ENCODE assay signal across 9 cellular contexts in the genomic region with DNA sequence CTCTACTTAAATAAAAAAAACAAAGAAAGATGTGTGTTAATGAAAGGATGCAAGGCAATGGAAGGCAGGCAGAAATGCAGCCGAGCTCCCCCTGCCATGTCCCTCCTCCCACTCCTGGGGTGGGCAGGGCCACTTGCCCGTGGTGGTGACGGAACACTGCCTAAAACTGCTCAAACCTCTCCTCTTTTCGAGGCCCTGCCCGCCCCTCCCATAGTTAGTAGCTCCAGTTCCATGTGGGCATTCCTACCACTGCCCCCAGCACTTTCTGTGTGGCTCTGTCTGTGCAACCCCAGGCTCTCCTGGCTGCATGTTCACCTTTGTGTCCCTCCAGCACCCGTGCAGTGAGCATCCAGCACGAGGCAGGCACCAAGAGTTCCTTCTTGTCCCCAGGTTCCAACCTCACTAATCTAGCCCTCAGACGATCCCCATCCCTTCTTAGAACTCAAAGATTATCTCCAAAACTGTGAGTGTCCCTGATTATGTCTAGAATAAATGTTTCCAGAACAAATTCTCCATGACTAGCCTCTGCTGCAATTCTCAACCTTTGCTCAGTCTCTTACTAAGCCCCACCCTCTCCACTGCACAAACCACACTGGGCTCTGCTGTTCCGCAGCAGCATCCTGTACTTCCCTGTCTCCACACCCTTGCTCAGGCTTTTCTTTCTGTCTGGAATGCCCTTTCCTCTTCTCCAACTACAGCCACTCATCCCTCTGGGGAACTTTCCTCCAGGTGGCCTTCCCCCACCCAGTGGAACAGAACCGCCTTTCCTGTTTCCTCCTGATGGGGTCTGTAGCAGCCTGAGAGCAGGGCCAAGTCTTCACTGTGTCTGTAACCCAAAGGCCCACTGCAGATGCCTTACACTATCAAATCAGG. TPM values are rescaled to one million over a fixed set of nuclear protein-coding genes. Genes with fewer than 3 reads are reported as not detected.
DNase-seq lines count a peak whose midpoint lies in the region; ATAC-seq lines count a peak whose summit lies in the region.
"Had no signal": no experiment of that assay in that cellular context is flagged by ENCODE, and none has a peak within 500 bp of the region (broad histone marks: within the 10 kb centered on the region; RNA-seq: fewer than 3 reads in every experiment).

No MANE protein-coding gene starts in this region.

- peak; percentile 16 for ATAC-seq in stimulated activated effector memory CD8-positive, alpha-beta T cell treated with anti-CD3 and anti-CD28 coated beads, Interleukin-12 subunit alpha, Interleukin-12 subunit beta, amount 100 ng/mL, for 72 hours
- no peak for ATAC-seq in GM21529 (IDR thresholded peaks at IDR 0.05; ENCODE audit: unreplicated experiment)
- no peak for ATAC-seq in HG02588 (IDR thresholded peaks at IDR 0.05; ENCODE audit: unreplicated experiment)

- peaks cover 58% of the 10 kb centered on the region for H3K4me1 Mint-ChIP-seq in activated T-helper 1 cell treated with anti-CD3 and anti-CD28 coated beads, Interleukin-12 subunit alpha, Interleukin-12 subunit beta, Interleukin-2, Interleukin-4 antibody, amounts not matched to agents 30 ng/mL and 10 ng/mL and 1 ng/mL, durations not matched to agents 14 hours and 24 hours and 36 hours (ENCODE audit: low read depth)
- peaks cover 21% of the 10 kb centered on the region for H3K4me1 Mint-ChIP-seq in stimulated activated effector memory CD8-positive, alpha-beta T cell treated with anti-CD3 and anti-CD28 coated beads, Interleukin-12 subunit alpha, Interleukin-12 subunit beta, amount 100 ng/mL, for 72 hours

- no peaks in the 10 kb centered on the region for H3K27me3 Mint-ChIP-seq in activated T-helper 1 cell treated with anti-CD3 and anti-CD28 coated beads, Interleukin-12 subunit alpha, Interleukin-12 subunit beta, Interleukin-2, Interleukin-4 antibody, amounts not matched to agents 30 ng/mL and 10 ng/mL and 1 ng/mL, durations not matched to agents 14 hours and 24 hours and 36 hours (ENCODE audit: insufficient read depth)

- H3K27ac Mint-ChIP-seq in activated T-helper 1 cell treated with anti-CD3 and anti-CD28 coated beads, Interleukin-12 subunit alpha, Interleukin-12 subunit beta, Interleukin-2, Interleukin-4 antibody, amounts not matched to agents 30 ng/mL and 10 ng/mL and 1 ng/mL, durations not matched to agents 14 hours and 24 hours and 36 hours, result peak overlapping the region; percentile 55
- H3K27ac Mint-ChIP-seq in stimulated activated effector memory CD8-positive, alpha-beta T cell treated with anti-CD3 and anti-CD28 coated beads, Interleukin-12 subunit alpha, Interleukin-12 subunit beta, amount 100 ng/mL, for 72 hours, result peak overlapping the region; percentile 82

- intact Hi-C loops in activated T-helper 1 cell treated with anti-CD3 and anti-CD28 coated beads, Interleukin-12 subunit alpha, Interleukin-12 subunit beta, Interleukin-2, Interleukin-4 antibody, amounts not matched to agents 30 ng/mL and 10 ng/mL and 1 ng/mL, durations not matched to agents 14 hours and 24 hours and 36 hours (cut with micrococcal nuclease), result no loop called here

- no peak overlapping the region for H3K4me3 Mint-ChIP-seq in activated T-helper 1 cell treated with anti-CD3 and anti-CD28 coated beads, Interleukin-12 subunit alpha, Interleukin-12 subunit beta, Interleukin-2, Interleukin-4 antibody, amounts not matched to agents 30 ng/mL and 10 ng/mL and 1 ng/mL, durations not matched to agents 14 hours and 24 hours and 36 hours
- no peak overlapping the region for H3K4me3 Mint-ChIP-seq in stimulated activated effector memory CD8-positive, alpha-beta T cell treated with anti-CD3 and anti-CD28 coated beads, Interleukin-12 subunit alpha, Interleukin-12 subunit beta, amount 100 ng/mL, for 72 hours

- DNase-seq in NCI-H82 (lab: John Stamatoyannopoulos, UW) (peak; percentile 19), NCI-H82 treated with DMSO at 0.1 percent for 48 hours (lab: John Stamatoyannopoulos, UW; ENCODE audit: unreplicated experiment) (no peak), hepatic stellate cell (ENCODE audit: low spot score) (peak; percentile 57), NCI-H526 (lab: John Stamatoyannopoulos, UW) (no peak)
- DNase-seq in activated T-helper 1 cell treated with anti-CD3 and anti-CD28 coated beads, Interleukin-12 subunit alpha, Interleukin-12 subunit beta, Interleukin-2, Interleukin-4 antibody, amounts not matched to agents 30 ng/mL and 10 ng/mL and 1 ng/mL, durations not matched to agents 14 hours and 24 hours and 36 hours (ENCODE audit: low spot score), result no peak
- no peak for DNase-seq in stimulated activated effector memory CD8-positive, alpha-beta T cell treated with anti-CD3 and anti-CD28 coated beads, Interleukin-12 subunit alpha, Interleukin-12 subunit beta, amount 100 ng/mL, for 72 hours (ENCODE audit: low spot score in 2 of 2)
- DNase-seq: 8988T had no signal

- H3K36me3 Mint-ChIP-seq in activated T-helper 1 cell treated with anti-CD3 and anti-CD28 coated beads, Interleukin-12 subunit alpha, Interleukin-12 subunit beta, Interleukin-2, Interleukin-4 antibody, amounts not matched to agents 30 ng/mL and 10 ng/mL and 1 ng/mL, durations not matched to agents 14 hours and 24 hours and 36 hours (ENCODE audit: low read depth), result peaks cover 9% of the 10 kb centered on the region
- peaks cover 53% of the 10 kb centered on the region for H3K36me3 Mint-ChIP-seq in stimulated activated effector memory CD8-positive, alpha-beta T cell treated with anti-CD3 and anti-CD28 coated beads, Interleukin-12 subunit alpha, Interleukin-12 subunit beta, amount 100 ng/mL, for 72 hours

- no peaks in the 10 kb centered on the region for H3K9me3 Mint-ChIP-seq in activated T-helper 1 cell treated with anti-CD3 and anti-CD28 coated beads, Interleukin-12 subunit alpha, Interleukin-12 subunit beta, Interleukin-2, Interleukin-4 antibody, amounts not matched to agents 30 ng/mL and 10 ng/mL and 1 ng/mL, durations not matched to agents 14 hours and 24 hours and 36 hours
- H3K9me3 Mint-ChIP-seq in stimulated activated effector memory CD8-positive, alpha-beta T cell treated with anti-CD3 and anti-CD28 coated beads, Interleukin-12 subunit alpha, Interleukin-12 subunit beta, amount 100 ng/mL, for 72 hours, result no peaks in the 10 kb centered on the region

RNA-seq across cellular contexts. Expression of gene SPTBN5, which starts 32.6 kb away (rescaled TPM):
- total RNA-seq in activated T-helper 1 cell treated with anti-CD3 and anti-CD28 coated beads, Interleukin-12 subunit alpha, Interleukin-12 subunit beta, Interleukin-2, Interleukin-4 antibody, amounts not matched to agents 30 ng/mL and 10 ng/mL and 1 ng/mL, durations not matched to agents 14 hours and 24 hours and 36 hours, result 1.2 and 1.9 TPM in 2 replicates

RNA-seq across cellular contexts. Expression of gene EHD4, which starts 45.9 kb away (rescaled TPM):
- total RNA-seq in activated T-helper 1 cell treated with anti-CD3 and anti-CD28 coated beads, Interleukin-12 subunit alpha, Interleukin-12 subunit beta, Interleukin-2, Interleukin-4 antibody, amounts not matched to agents 30 ng/mL and 10 ng/mL and 1 ng/mL, durations not matched to agents 14 hours and 24 hours and 36 hours, result 29.5 and 30.1 TPM in 2 replicates

Comparison
In these comparisons a context has a peak if more than half of its experiments do, and no peak if none do; other contexts are left out.
1. DNase-seq: peak in NCI-H82 (single experiment) and hepatic stellate cell (single experiment); none in NCI-H82 treated with DMSO at 0.1 percent for 48 hours (single experiment), activated T-helper 1 cell treated with anti-CD3 and anti-CD28 coated beads, Interleukin-12 subunit alpha, Interleukin-12 subunit beta, Interleukin-2, Interleukin-4 antibody, amounts not matched to agents 30 ng/mL and 10 ng/mL and 1 ng/mL, durations not matched to agents 14 hours and 24 hours and 36 hours (single experiment), stimulated activated effector memory CD8-positive, alpha-beta T cell treated with anti-CD3 and anti-CD28 coated beads, Interleukin-12 subunit alpha, Interleukin-12 subunit beta, amount 100 ng/mL, for 72 hours (0 of 2) and NCI-H526 (0 of 2).